In genomic region chr3:13574798-13575451, GRCh38 we compare ENCODE assay signal across 9 cellular contexts. TPM values are rescaled to one million over a fixed set of nuclear protein-coding genes. Genes with fewer than 3 reads are reported as not detected.
A peak's percentile ranks its signal among the peaks of the same experiment; 100 is the strongest.
DNase-seq lines count a peak whose midpoint lies in the region; ATAC-seq and TF ChIP-seq lines count a peak whose summit lies in the region.
"Had no signal": no experiment of that assay in that cellular context is flagged by ENCODE, and none has a peak within 500 bp of the region (broad histone marks: within the 10 kb centered on the region; RNA-seq: fewer than 3 reads in every experiment).

No MANE protein-coding gene starts in this region.

- H3K27me3 ChIP-seq in KMS-11 (ENCODE audit: insufficient read depth, low read depth) (no peaks in the 10 kb centered on the region), H7 (ENCODE audit: control insufficient read depth, insufficient read depth, low read length) (no peaks in the 10 kb centered on the region)
- no peaks in the 10 kb centered on the region for H3K27me3 ChIP-seq in CD8-positive, alpha-beta T cell (ENCODE audit: insufficient read depth, low read length)

- H3K4me3 ChIP-seq in KMS-11 (IDR thresholded peaks at IDR 0.05; ENCODE audit: insufficient read depth, low read depth, low read length) (no peak overlapping the region), H7 (ENCODE audit: insufficient read depth, low read depth, low read length) (no peak overlapping the region)
- no peak overlapping the region for H3K4me3 ChIP-seq in CD8-positive, alpha-beta T cell (ENCODE audit: low read depth, low read length)
- H3K4me3 ChIP-seq: prostate gland had no signal

- intact Hi-C loops in CD8-positive, alpha-beta T cell (cut with DNase I, micrococcal nuclease) = no loop called here

- ATAC-seq in CD8-positive, alpha-beta T cell = no peak

- peak overlapping the region; percentile 88 for H3K9ac ChIP-seq in KMS-11

- POLR2A ChIA-PET in CD8-positive, alpha-beta T cell (lab: Charles Lee) = no interaction called here

- H3K4me1 ChIP-seq in KMS-11 (ENCODE audit: low read depth, poor library complexity, severe bottlenecking) = peaks cover 58% of the 10 kb centered on the region
- no peaks in the 10 kb centered on the region for H3K4me1 ChIP-seq in CD8-positive, alpha-beta T cell (ENCODE audit: insufficient read depth, low read length)
- H3K4me1 ChIP-seq: prostate gland had no signal

- no peaks in the 10 kb centered on the region for H3K9me3 ChIP-seq in CD8-positive, alpha-beta T cell (ENCODE audit: low read length)
- H3K9me3 ChIP-seq: prostate gland had no signal

- DNase-seq in EL = peak; percentile 52
- DNase-seq in chondrocyte (ENCODE audit: low spot score) = peak; percentile 59
- DNase-seq in retina = peak; percentile 55
- no peak for DNase-seq in CD8-positive, alpha-beta T cell
- no peak for DNase-seq in amniotic stem cell (lab: John Stamatoyannopoulos, UW)
- DNase-seq in H7 = no peak
- DNase-seq: activated CD8-positive, alpha-beta memory T cell treated with anti-CD3 and anti-CD28 coated beads for 24 hours had no signal

- peak overlapping the region; percentile 61 for H3K27ac Mint-ChIP-seq in chondrocyte (ENCODE audit: unreplicated experiment)
- no peak overlapping the region for H3K27ac Mint-ChIP-seq in CD8-positive, alpha-beta T cell

- CTCF ChIA-PET in CD8-positive, alpha-beta T cell (lab: Charles Lee) = interaction anchor here (0.8 kb wide), 1 partner anchor 75 kb away, joined by 3 read pairs; no protein-coding TSS in a partner anchor

- peak overlapping the region; percentile 99 for H3K27ac ChIP-seq in KMS-11
- H3K27ac ChIP-seq in CD8-positive, alpha-beta T cell (ENCODE audit: low read depth, low read length) = no peak overlapping the region
- H3K27ac ChIP-seq: prostate gland had no signal

- H3K36me3 ChIP-seq in KMS-11 (ENCODE audit: insufficient read depth) (no peaks in the 10 kb centered on the region), H7 (replicated peaks; ENCODE audit: control insufficient read depth, insufficient read depth, low read length) (no peaks in the 10 kb centered on the region)
- no peaks in the 10 kb centered on the region for H3K36me3 ChIP-seq in CD8-positive, alpha-beta T cell (ENCODE audit: insufficient read depth, low read length)
- H3K36me3 ChIP-seq: prostate gland had no signal

- H3K4me1 Mint-ChIP-seq in chondrocyte (ENCODE audit: low read depth) = peaks cover 46% of the 10 kb centered on the region
- H3K4me1 Mint-ChIP-seq in CD8-positive, alpha-beta T cell (ENCODE audit: low read depth) = peaks cover 4% of the 10 kb centered on the region

- peak overlapping the region; percentile 15 for H3K4me3 Mint-ChIP-seq in chondrocyte (ENCODE audit: unreplicated experiment)
- H3K4me3 Mint-ChIP-seq in CD8-positive, alpha-beta T cell = no peak overlapping the region

- H3K36me3 Mint-ChIP-seq in chondrocyte (ENCODE audit: low read depth) = peaks cover 9% of the 10 kb centered on the region
- H3K36me3 Mint-ChIP-seq in CD8-positive, alpha-beta T cell = peaks cover 7% of the 10 kb centered on the region

- no peaks in the 10 kb centered on the region for H3K27me3 Mint-ChIP-seq in chondrocyte (ENCODE audit: low read depth)
- H3K27me3 Mint-ChIP-seq in CD8-positive, alpha-beta T cell (ENCODE audit: low read depth) = no peaks in the 10 kb centered on the region

- H3K79me2 ChIP-seq in KMS-11 (ENCODE audit: insufficient read depth, low read depth) = no peaks in the 10 kb centered on the region

- no peaks in the 10 kb centered on the region for H3K9me3 Mint-ChIP-seq in chondrocyte (ENCODE audit: low read depth)
- no peaks in the 10 kb centered on the region for H3K9me3 Mint-ChIP-seq in CD8-positive, alpha-beta T cell

- peak overlapping the region; percentile 57 for H3K4me2 ChIP-seq in KMS-11

- peak overlapping the region; percentile 44; the same call in 1 of the 2 replicates for H2AFZ ChIP-seq in KMS-11 (ENCODE audit: low read depth)

- TF ChIP-seq CTCF in KMS-11 (conservative IDR thresholded peaks at IDR 0.05; ENCODE audit: low read depth, low read length) (no peak), chondrocyte (IDR thresholded peaks at IDR 0.05) (no peak)
- TF ChIP-seq CTCF in CD8-positive, alpha-beta T cell (IDR thresholded peaks at IDR 0.05) = no peak

- H4K20me1 ChIP-seq in KMS-11 (ENCODE audit: insufficient read depth) = no peaks in the 10 kb centered on the region

RNA-seq across cellular contexts. Expression of gene FBLN2, which starts 26.0 kb away (rescaled TPM):
- 284 to 413 TPM (median 394 TPM) in 3 replicates for total RNA-seq in chondrocyte
- 10 to 100 TPM; 11.6 to 13.7 TPM for total RNA-seq in CD8-positive, alpha-beta T cell
- total RNA-seq in H7 (2014; rRNA removed; shearing (Covaris generic)) = 27.4 and 30.9 TPM in 2 replicates

Comparison
In these comparisons a context has a peak if more than half of its experiments do, and no peak if none do; other contexts are left out.
1. DNase-seq: peak in EL (single experiment), chondrocyte (single experiment) and retina (single experiment); none in CD8-positive, alpha-beta T cell (0 of 7), amniotic stem cell (single experiment) and H7 (single experiment).